In the genomic region with DNA sequence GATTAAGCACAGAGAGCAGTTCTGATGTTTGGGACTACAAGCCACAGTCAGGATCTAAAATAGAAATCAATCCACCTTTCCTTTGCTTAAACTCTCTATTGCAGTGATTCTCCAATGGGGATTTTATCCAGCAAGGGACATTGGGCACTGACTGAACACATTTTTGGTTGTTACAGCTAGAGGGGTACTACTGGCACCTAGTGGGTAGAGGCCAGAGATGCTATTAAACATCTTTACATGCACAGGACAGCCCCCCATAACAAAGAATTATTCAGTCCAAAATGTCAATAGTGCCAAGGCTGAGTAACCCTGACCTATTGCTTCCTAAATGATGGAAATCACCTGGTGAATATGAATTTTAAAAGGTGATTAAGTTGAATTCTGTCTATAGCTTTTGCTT, we compare ENCODE assay signal across 19 cellular contexts. TPM values are rescaled to one million over a fixed set of nuclear protein-coding genes. Genes with fewer than 3 reads are reported as not detected.
DNase-seq lines count a peak whose midpoint lies in the region; ATAC-seq, FAIRE-seq and TF ChIP-seq lines count a peak whose summit lies in the region.
"Had no signal": no experiment of that assay in that cellular context is flagged by ENCODE, and none has a peak within 500 bp of the region (broad histone marks: within the 10 kb centered on the region; RNA-seq: fewer than 3 reads in every experiment).

No MANE protein-coding gene starts in this region.

- H3K36me3 ChIP-seq in right atrium auricular region (peaks cover 73% of the 10 kb centered on the region), WERI-Rb-1 (peaks cover 91% of the 10 kb centered on the region), neural progenitor cell (peaks cover 9% of the 10 kb centered on the region), sigmoid colon (peaks cover 10 to 78% (median 39%) of the 10 kb centered on the region in 4 donors)

- H3K27ac ChIP-seq in right atrium auricular region = no peak overlapping the region
- H3K27ac ChIP-seq in WERI-Rb-1 = no peak overlapping the region
- no peak overlapping the region for H3K27ac ChIP-seq in neural progenitor cell
- no peak overlapping the region for H3K27ac ChIP-seq in sigmoid colon
- H3K27ac ChIP-seq: gastrocnemius medialis, vagina had no signal

- no peak overlapping the region for H2AFZ ChIP-seq in neural progenitor cell (replicated peaks)

- H3K4me1 ChIP-seq in right atrium auricular region = peaks cover 0 to 37% of the 10 kb centered on the region in 2 donors
- no peaks in the 10 kb centered on the region for H3K4me1 ChIP-seq in neural progenitor cell
- peaks cover 0 to 9% (median 0%) of the 10 kb centered on the region in 4 donors for H3K4me1 ChIP-seq in sigmoid colon

- no peaks in the 10 kb centered on the region for H3K27me3 ChIP-seq in right atrium auricular region
- no peaks in the 10 kb centered on the region for H3K27me3 ChIP-seq in WERI-Rb-1 (ENCODE audit: insufficient read depth, low read depth, severe bottlenecking)
- no peaks in the 10 kb centered on the region for H3K27me3 ChIP-seq in neural progenitor cell
- no peaks in the 10 kb centered on the region for H3K27me3 ChIP-seq in sigmoid colon
- H3K27me3 ChIP-seq: gastrocnemius medialis, vagina had no signal

- DNase-seq in Right ventricle myocardium superior = no peak
- no peak for DNase-seq in right atrium auricular region (ENCODE audit: low spot score)
- DNase-seq in NCI-H2081 treated with DMSO at 0.1 percent for 48 hours (lab: John Stamatoyannopoulos, UW) = peak; percentile 27
- DNase-seq in WERI-Rb-1 = no peak
- peak; percentile 28 for DNase-seq in neural progenitor cell (ENCODE audit: low spot score)
- no peak for DNase-seq in H54 (ENCODE audit: insufficient read length, low spot score)
- DNase-seq in sigmoid colon = no peak
- DNase-seq: activated CD4-positive, alpha-beta T cell treated with anti-CD3 and anti-CD28 coated beads, Interleukin-2, amount 10 ng/mL, durations not matched to agents 24 days and 14 days; activated effector memory CD4-positive, alpha-beta T cell treated with Interleukin-2 at 50 U/mL for 16 hours; DMS79; gastrocnemius medialis; mucosa of descending colon; MV-4-11; NCI-H774; stimulated activated CD4-positive, alpha-beta T cell treated with anti-CD3 and anti-CD28 coated beads, Interleukin-15, amount 100 ng/mL, for 24 hours had no signal

- H3K4me3 Mint-ChIP-seq in neural progenitor cell = no peak overlapping the region
- H3K4me3 Mint-ChIP-seq: activated CD4-positive, alpha-beta T cell treated with anti-CD3 and anti-CD28 coated beads, Interleukin-2, amount 10 ng/mL, durations not matched to agents 24 days and 14 days had no signal

- FAIRE-seq in H54 (lab: Jason Lieb, UNC) = no peak
- FAIRE-seq: TTC549 had no signal

- H3K9ac ChIP-seq in neural progenitor cell = no peak overlapping the region

- H3F3A ChIP-seq in neural progenitor cell (ENCODE audit: low read depth) = no peaks in the 10 kb centered on the region

- peaks cover 2% of the 10 kb centered on the region for H3K27me3 Mint-ChIP-seq in neural progenitor cell (ENCODE audit: insufficient read depth, low read depth)
- H3K27me3 Mint-ChIP-seq: activated CD4-positive, alpha-beta T cell treated with anti-CD3 and anti-CD28 coated beads, Interleukin-2, amount 10 ng/mL, durations not matched to agents 24 days and 14 days had no signal

- TF ChIP-seq CTCF in right atrium auricular region (IDR thresholded peaks at IDR 0.05) = peak in 1 of 2 donors; percentile 14
- peak; percentile 46 for TF ChIP-seq CTCF in WERI-Rb-1 (IDR thresholded peaks at IDR 0.05; ENCODE audit: low read depth, low read length)
- peak; percentile 43 for TF ChIP-seq CTCF in neural progenitor cell (IDR thresholded peaks at IDR 0.05)
- TF ChIP-seq CTCF in sigmoid colon (IDR thresholded peaks at IDR 0.05) = no peak

- no peak for TF ChIP-seq POLR2A in H54 (IDR thresholded peaks at IDR 0.05; ENCODE audit: low read depth, low read length)
- TF ChIP-seq POLR2A in sigmoid colon (IDR thresholded peaks at IDR 0.05) = no peak

- no peaks in the 10 kb centered on the region for H3K9me3 Mint-ChIP-seq in neural progenitor cell
- H3K9me3 Mint-ChIP-seq: activated CD4-positive, alpha-beta T cell treated with anti-CD3 and anti-CD28 coated beads, Interleukin-2, amount 10 ng/mL, durations not matched to agents 24 days and 14 days had no signal

- H4K20me1 ChIP-seq in neural progenitor cell (ENCODE audit: low read depth) = no peaks in the 10 kb centered on the region

- no peak for TF ChIP-seq EP300 in sigmoid colon (IDR thresholded peaks at IDR 0.05)

- peak; percentile 34 for ATAC-seq in Right ventricle myocardium superior (ENCODE audit: poor library complexity)
- no peak for ATAC-seq in HG03139 (IDR thresholded peaks at IDR 0.05; ENCODE audit: unreplicated experiment)
- ATAC-seq: gastrocnemius medialis, left lobe of liver, mucosa of descending colon had no signal

- no peak overlapping the region for H3K4me2 ChIP-seq in neural progenitor cell

- H3K4me3 ChIP-seq in right atrium auricular region (no peak overlapping the region), WERI-Rb-1 (ENCODE audit: low read depth, low read length) (no peak overlapping the region), neural progenitor cell (no peak overlapping the region), sigmoid colon (no peak overlapping the region)
- H3K4me3 ChIP-seq: gastrocnemius medialis, mucosa of descending colon, vagina had no signal

- no peaks in the 10 kb centered on the region for H3K4me1 Mint-ChIP-seq in neural progenitor cell

- H3K36me3 Mint-ChIP-seq in neural progenitor cell = peaks cover 17% of the 10 kb centered on the region

- intact Hi-C loops in Right ventricle myocardium superior (cut with DNase I) = loop anchor here (5.0 kb wide), 1 partner anchor 296 kb away; no protein-coding TSS in a partner anchor
- intact Hi-C loops in sigmoid colon (cut with DNase I) = loop anchor here (10.0 kb wide), 1 partner anchor 1349 kb away; no protein-coding TSS in a partner anchor

- H3K9me3 ChIP-seq in right atrium auricular region = no peaks in the 10 kb centered on the region
- no peaks in the 10 kb centered on the region for H3K9me3 ChIP-seq in WERI-Rb-1 (ENCODE audit: severe bottlenecking)
- no peaks in the 10 kb centered on the region for H3K9me3 ChIP-seq in neural progenitor cell (ENCODE audit: low read depth)
- H3K9me3 ChIP-seq in sigmoid colon = no peaks in the 10 kb centered on the region
- H3K9me3 ChIP-seq: gastrocnemius medialis, mucosa of descending colon, vagina had no signal

- peaks cover 17% of the 10 kb centered on the region for H3K79me2 ChIP-seq in neural progenitor cell (ENCODE audit: low read depth)

- H3K27ac Mint-ChIP-seq in neural progenitor cell = no peak overlapping the region
- H3K27ac Mint-ChIP-seq: activated CD4-positive, alpha-beta T cell treated with anti-CD3 and anti-CD28 coated beads, Interleukin-2, amount 10 ng/mL, durations not matched to agents 24 days and 14 days had no signal

RNA-seq across cellular contexts. Expression of gene ZNF622, which starts 12.0 kb away (rescaled TPM):
- total RNA-seq in Right ventricle myocardium superior (51.7 TPM), right atrium auricular region (10 to 100 TPM; 36.7 to 54.9 TPM), neural progenitor cell (ENCODE audit: low replicate concordance) (14.6 and 21.8 TPM in 2 replicates), sigmoid colon (10 to 100 TPM; 22.8 to 27.8 (median 25.2) TPM)
- polyA plus RNA-seq in sigmoid colon = 10 to 100 TPM; 36.5 to 40.8 (median 40.2) TPM

Comparison
In these comparisons a context has a peak if more than half of its experiments do, and no peak if none do; other contexts are left out.
1. DNase-seq: peak in NCI-H2081 treated with DMSO at 0.1 percent for 48 hours (single experiment) and neural progenitor cell (single experiment); none in Right ventricle myocardium superior (single experiment), right atrium auricular region (single experiment), WERI-Rb-1 (single experiment), H54 (single experiment) and sigmoid colon (single experiment).
2. CTCF ChIP-seq: peak in WERI-Rb-1 (single experiment) and neural progenitor cell (single experiment); none in sigmoid colon (0 of 4).